13 cellular contexts compared by ENCODE assay signal in genomic region chr4:187865914-187866313, GRCh38.
A peak's percentile ranks its signal among the peaks of the same experiment; 100 is the strongest.
DNase-seq lines count a peak whose midpoint lies in the region; ATAC-seq and TF ChIP-seq lines count a peak whose summit lies in the region.
"Had no signal": no experiment of that assay in that cellular context is flagged by ENCODE, and none has a peak within 500 bp of the region (broad histone marks: within the 10 kb centered on the region; RNA-seq: fewer than 3 reads in every experiment).

No MANE protein-coding gene starts in this region.

- no peak overlapping the region for H3K18ac ChIP-seq in H9 (ENCODE audit: insufficient read length, low read depth, low read length)
- H3K18ac ChIP-seq in mesenchymal stem cell (ENCODE audit: low read depth in 1 of 2, low read length in 2 of 2) = no peak overlapping the region

- H3K79me1 ChIP-seq in H9 (ENCODE audit: insufficient read depth, low read depth, low read length, poor library complexity, severe bottlenecking) (no peaks in the 10 kb centered on the region), mesenchymal stem cell (replicated peaks; ENCODE audit: low read length, poor library complexity, severe bottlenecking) (no peaks in the 10 kb centered on the region)

- H4K8ac ChIP-seq in H9 (replicated peaks; ENCODE audit: insufficient read length, low read depth, low read length) (no peak overlapping the region), mesenchymal stem cell (ENCODE audit: low read length) (no peak overlapping the region)

- in situ Hi-C loops in SK-MEL-5 (cut with HindIII; ENCODE audit: low pct_unique_long_range_greater_than_20kb, low sequenced_read_pairs) = no loop called here

- H2AK5ac ChIP-seq in H9 (ENCODE audit: insufficient read length, low read length) (no peak overlapping the region), mesenchymal stem cell (ENCODE audit: low read length, severe bottlenecking) (no peak overlapping the region)

- peaks cover 30 to 32% of the 10 kb centered on the region in 2 experiments for H3K9me3 Mint-ChIP-seq in H9

- peaks cover 2% of the 10 kb centered on the region; the same call in 1 of the 2 replicates for H3K27me3 Mint-ChIP-seq in H9 (ENCODE audit: low read depth)

- no peak overlapping the region for H2BK12ac ChIP-seq in H9 (ENCODE audit: insufficient read length, low read depth, low read length)
- no peak overlapping the region for H2BK12ac ChIP-seq in mesenchymal stem cell (ENCODE audit: low read length in 2 of 2)

- no peaks in the 10 kb centered on the region for H3K23me2 ChIP-seq in H9 (ENCODE audit: insufficient read length, low read depth, low read length, poor library complexity, severe bottlenecking)

- H3K79me2 ChIP-seq in H9 (ENCODE audit: insufficient read depth, low read length) = no peaks in the 10 kb centered on the region

- no peak overlapping the region for H2BK5ac ChIP-seq in H9 (ENCODE audit: insufficient read length, low read length)
- no peak overlapping the region for H2BK5ac ChIP-seq in mesenchymal stem cell (ENCODE audit: low read depth, low read length, poor library complexity, severe bottlenecking)

- H3K4me3 Mint-ChIP-seq in H9 = no peak overlapping the region
- H3K4me3 Mint-ChIP-seq: CD14-positive monocyte; CD8-positive, alpha-beta T cell had no signal

- H4K5ac ChIP-seq in H9 (ENCODE audit: insufficient read length, low read depth, low read length) = no peak overlapping the region

- DNase-seq in H9 = no peak
- peak; percentile 17 for DNase-seq in HT1080 (ENCODE audit: low read depth)
- peak; percentile 30 for DNase-seq in SK-MEL-5 (ENCODE audit: low read depth, low spot score)
- DNase-seq in mesenchymal stem cell = peak; percentile 3
- DNase-seq in NCI-H1417 treated with DMSO at 0.1 percent for 48 hours (lab: John Stamatoyannopoulos, UW) = no peak
- no peak for DNase-seq in left lobe of liver (ENCODE audit: low spot score)
- DNase-seq: Caco-2; CD8-positive, alpha-beta T cell; HCEC 1CT; KBM-7 had no signal

- H3K4ac ChIP-seq in H9 (ENCODE audit: low read depth, low read length) (no peak overlapping the region), mesenchymal stem cell (ENCODE audit: low read depth in 1 of 2, low read length in 2 of 2) (no peak overlapping the region)

- no CpG with 5 or more reads among the region's 4 CpGs for WGBS in H9 (ENCODE audit: extremely low coverage, insufficient read length, low lambda C conversion rate)
- WGBS in mesenchymal stem cell = 92% methylated on average over 4 of the region's 4 CpGs

- no peak for ATAC-seq in HG03108 (IDR thresholded peaks at IDR 0.05; ENCODE audit: unreplicated experiment)
- no peak for ATAC-seq in left lobe of liver
- ATAC-seq: A549; CD8-positive, alpha-beta T cell had no signal

- no peak overlapping the region for H2AFZ ChIP-seq in H9 (ENCODE audit: low read length)
- no peak overlapping the region for H2AFZ ChIP-seq in mesenchymal stem cell (ENCODE audit: low read depth, low read length)

- H3K56ac ChIP-seq in H9 (ENCODE audit: insufficient read length, low read depth, low read length) = no peak overlapping the region

- no peak overlapping the region for H3T11ph ChIP-seq in H9 (ENCODE audit: low read length)

- no peak overlapping the region for H3K4me3 ChIP-seq in mesenchymal stem cell (ENCODE audit: insufficient read depth in 1 of 2, low read depth in 1 of 2, low read length in 2 of 2)
- H3K4me3 ChIP-seq: A549 had no signal

- no peaks in the 10 kb centered on the region for H3K4me1 Mint-ChIP-seq in H9
- H3K4me1 Mint-ChIP-seq: CD14-positive monocyte had no signal

- H2BK15ac ChIP-seq in H9 (ENCODE audit: low read depth, low read length) = no peak overlapping the region
- no peak overlapping the region for H2BK15ac ChIP-seq in mesenchymal stem cell (ENCODE audit: low read depth, poor library complexity, severe bottlenecking)

- H3K4me1 ChIP-seq in H9 (ENCODE audit: insufficient read depth, low read length) (no peaks in the 10 kb centered on the region), mesenchymal stem cell (ENCODE audit: control insufficient read depth, insufficient read depth, low read depth, low read length) (no peaks in the 10 kb centered on the region)
- H3K4me1 ChIP-seq: A549, Caco-2 had no signal

- H4K91ac ChIP-seq in H9 (ENCODE audit: insufficient read length, low read depth, low read length) (no peak overlapping the region), mesenchymal stem cell (ENCODE audit: low read length) (no peak overlapping the region)

- H3K9me3 ChIP-seq in H9 (ENCODE audit: control insufficient read depth, low read depth, low read length) (no peaks in the 10 kb centered on the region), mesenchymal stem cell (ENCODE audit: control insufficient read depth, low read length) (no peaks in the 10 kb centered on the region)
- H3K9me3 ChIP-seq: A549, Caco-2 had no signal

- H3K27ac ChIP-seq in H9 (ENCODE audit: insufficient read length, low read depth, low read length) (no peak overlapping the region), mesenchymal stem cell (ENCODE audit: low read length, poor library complexity, severe bottlenecking) (no peak overlapping the region)
- H3K27ac ChIP-seq: A549 had no signal

- H3K14ac ChIP-seq in H9 (ENCODE audit: insufficient read depth, low read length) (no peak overlapping the region), mesenchymal stem cell (ENCODE audit: low read length in 2 of 2) (no peak overlapping the region)

- H2BK20ac ChIP-seq in H9 (ENCODE audit: low read depth, low read length, poor library complexity, severe bottlenecking) = no peak overlapping the region

- no peak overlapping the region for H3K9ac ChIP-seq in H9 (ENCODE audit: extremely low read depth, insufficient read length, low read length)
- H3K9ac ChIP-seq in mesenchymal stem cell (ENCODE audit: low read length) = no peak overlapping the region

- peak; percentile 12; the same call in 1 of the 3 replicates for TF ChIP-seq CTCF in H9 (conservative IDR thresholded peaks at IDR 0.05)

- no peaks in the 10 kb centered on the region for H3K36me3 ChIP-seq in mesenchymal stem cell (ENCODE audit: control insufficient read depth in 1 of 2, insufficient read depth in 2 of 2, low read depth in 1 of 2, low read length in 2 of 2)

- H3K27ac Mint-ChIP-seq in H9 = no peak overlapping the region
- H3K27ac Mint-ChIP-seq: CD14-positive monocyte; CD8-positive, alpha-beta T cell had no signal

- no peaks in the 10 kb centered on the region for H4K20me1 ChIP-seq in H9 (ENCODE audit: control insufficient read depth, insufficient read depth, insufficient read length)

- H3K36me3 Mint-ChIP-seq in H9 (ENCODE audit: insufficient read depth in 1 of 3, low read depth in 3 of 3) = peaks cover 7 to 26% (median 15%) of the 10 kb centered on the region in 3 experiments
- H3K36me3 Mint-ChIP-seq: CD14-positive monocyte; CD8-positive, alpha-beta T cell had no signal

- H2BK120ac ChIP-seq in H9 (ENCODE audit: low read depth, low read length, poor library complexity, severe bottlenecking) (no peak overlapping the region), mesenchymal stem cell (ENCODE audit: low read depth, low read length) (no peak overlapping the region)

- H3K23ac ChIP-seq in H9 (ENCODE audit: insufficient read length, low read depth, low read length) (no peak overlapping the region), mesenchymal stem cell (ENCODE audit: low read length in 2 of 2) (no peak overlapping the region)

- H3K27me3 ChIP-seq in H9 (ENCODE audit: insufficient read depth, low read length) (no peaks in the 10 kb centered on the region), mesenchymal stem cell (ENCODE audit: control insufficient read depth in 1 of 2, insufficient read depth in 1 of 2, low read length in 2 of 2) (no peaks in the 10 kb centered on the region)

- H3K4me2 ChIP-seq in H9 (ENCODE audit: insufficient read depth, insufficient read length, low read length) (no peak overlapping the region), mesenchymal stem cell (ENCODE audit: low read length, poor library complexity, severe bottlenecking) (no peak overlapping the region)
- H3K4me2 ChIP-seq: A549 had no signal

Comparison
In these comparisons a context has a peak if more than half of its experiments do, and no peak if none do; other contexts are left out.
1. DNase-seq: peak in HT1080 (single experiment), SK-MEL-5 (single experiment) and mesenchymal stem cell (single experiment); none in H9 (single experiment), NCI-H1417 treated with DMSO at 0.1 percent for 48 hours (single experiment) and left lobe of liver (single experiment).